In genomic region chr3:134406331-134407246, GRCh38 we compare ENCODE assay signal across 8 cellular contexts. TPM values are rescaled to one million over a fixed set of nuclear protein-coding genes. Genes with fewer than 3 reads are reported as not detected.
DNase-seq lines count a peak whose midpoint lies in the region; ATAC-seq, FAIRE-seq and TF ChIP-seq lines count a peak whose summit lies in the region.

No MANE protein-coding gene starts in this region.

- H3K9me3 ChIP-seq in esophagus squamous epithelium = peaks cover 0 to 11% (median 4%) of the 10 kb centered on the region in 3 donors

- peaks cover 2% of the 10 kb centered on the region for H3K4me1 Mint-ChIP-seq in activated CD4-positive, alpha-beta memory T cell treated with anti-CD3 and anti-CD28 coated beads for 36 hours (ENCODE audit: low read depth)

- peaks cover 55% of the 10 kb centered on the region for H3K27me3 Mint-ChIP-seq in activated CD4-positive, alpha-beta memory T cell treated with anti-CD3 and anti-CD28 coated beads for 36 hours

- peaks cover 0 to 15% (median 11%) of the 10 kb centered on the region in 3 donors for H3K4me1 ChIP-seq in esophagus squamous epithelium

- no peaks in the 10 kb centered on the region for H3K36me3 ChIP-seq in esophagus squamous epithelium

- TF ChIP-seq POLR2A in esophagus squamous epithelium (IDR thresholded peaks at IDR 0.05) (no peak), GM12892 (IDR thresholded peaks at IDR 0.05; ENCODE audit: low read depth, low read length) (no peak)

- H3K27ac Mint-ChIP-seq in activated CD4-positive, alpha-beta memory T cell treated with anti-CD3 and anti-CD28 coated beads for 36 hours = no peak overlapping the region

- intact Hi-C loops in esophagus squamous epithelium (cut with DNase I) = no loop called here
- intact Hi-C loops in activated CD4-positive, alpha-beta memory T cell treated with anti-CD3 and anti-CD28 coated beads for 36 hours (cut with micrococcal nuclease) = no loop called here

- DNase-seq in DMS153 (lab: John Stamatoyannopoulos, UW) (peak; percentile 79), NCI-H524 treated with DMSO at 0.1 percent for 48 hours (lab: John Stamatoyannopoulos, UW) (peak; percentile 91), esophagus squamous epithelium (lab: John Stamatoyannopoulos, UW) (no peak), myocyte (ENCODE audit: low read depth) (peak; percentile 83), epidermal melanocyte (ENCODE audit: insufficient read length, low spot score) (no peak), GM12892 (ENCODE audit: insufficient read length) (no peak)
- no peak for DNase-seq in activated CD4-positive, alpha-beta memory T cell treated with anti-CD3 and anti-CD28 coated beads for 36 hours

- POLR2A ChIA-PET in activated CD4-positive, alpha-beta memory T cell treated with anti-CD3 and anti-CD28 coated beads for 36 hours (lab: Charles Lee) = no interaction called here

- H3K9me3 Mint-ChIP-seq in activated CD4-positive, alpha-beta memory T cell treated with anti-CD3 and anti-CD28 coated beads for 36 hours = peaks cover 11% of the 10 kb centered on the region

- H3K36me3 Mint-ChIP-seq in activated CD4-positive, alpha-beta memory T cell treated with anti-CD3 and anti-CD28 coated beads for 36 hours = no peaks in the 10 kb centered on the region

- H3K4me3 ChIP-seq in esophagus squamous epithelium = peak overlapping the region; percentile 29 to 70 (median 39)

- H3K27me3 ChIP-seq in esophagus squamous epithelium = peaks cover 0 to 40% (median 3%) of the 10 kb centered on the region in 4 donors

- ATAC-seq in GM21526 (IDR thresholded peaks at IDR 0.05; ENCODE audit: low FRiP score, unreplicated experiment) = no peak

- no peak for FAIRE-seq in GM12892 (lab: Jason Lieb, UNC)

- WGBS in esophagus squamous epithelium, 2 donors = 15 to 18% methylated on average over 4 to 33 of the region's 64 CpGs

- peak overlapping the region in 2 of 4 donors; percentile 7 to 49 for H3K27ac ChIP-seq in esophagus squamous epithelium

- CTCF ChIA-PET in activated CD4-positive, alpha-beta memory T cell treated with anti-CD3 and anti-CD28 coated beads for 36 hours (lab: Charles Lee) = interaction anchor here (1.1 kb wide), 1 partner anchor 170 kb away, joined by 3 read pairs; no protein-coding TSS in a partner anchor

- no peak overlapping the region for H3K4me3 Mint-ChIP-seq in activated CD4-positive, alpha-beta memory T cell treated with anti-CD3 and anti-CD28 coated beads for 36 hours

- no peak for TF ChIP-seq CTCF in esophagus squamous epithelium (IDR thresholded peaks at IDR 0.05)

RNA-seq across cellular contexts. Expression of gene AMOTL2, which starts 32.3 kb away (rescaled TPM):
- total RNA-seq in esophagus squamous epithelium (10 to 100 TPM; 54.5 to 99.0 (median 59.1) TPM), myocyte (116 and 125 TPM in 2 replicates)
- polyA plus RNA-seq in myocyte (2012) = 77.4 TPM
- polyA plus RNA-seq in GM12892 (2012; ENCODE audit: missing spikeins) = 0.15 TPM
- under 1 TPM; 0.12 to 0.39 TPM for total RNA-seq in activated CD4-positive, alpha-beta memory T cell treated with anti-CD3 and anti-CD28 coated beads for 36 hours

Comparison
In these comparisons a context has a peak if more than half of its experiments do, and no peak if none do; other contexts are left out.
1. DNase-seq: peak in DMS153 (single experiment), NCI-H524 treated with DMSO at 0.1 percent for 48 hours (single experiment) and myocyte (single experiment); none in esophagus squamous epithelium (single experiment), epidermal melanocyte (single experiment), GM12892 (single experiment) and activated CD4-positive, alpha-beta memory T cell treated with anti-CD3 and anti-CD28 coated beads for 36 hours (single experiment).
2. RNA of gene AMOTL2, which starts 32.3 kb away (total RNA-seq): 116 to 125 TPM in myocyte and 54.5 to 99.0 TPM in esophagus squamous epithelium; 0.12 to 0.39 TPM in activated CD4-positive, alpha-beta memory T cell treated with anti-CD3 and anti-CD28 coated beads for 36 hours; every median in the first group is over 10 times any median in the second.